Comparison of ENCODE assay signal across 13 cellular contexts in the genomic region with DNA sequence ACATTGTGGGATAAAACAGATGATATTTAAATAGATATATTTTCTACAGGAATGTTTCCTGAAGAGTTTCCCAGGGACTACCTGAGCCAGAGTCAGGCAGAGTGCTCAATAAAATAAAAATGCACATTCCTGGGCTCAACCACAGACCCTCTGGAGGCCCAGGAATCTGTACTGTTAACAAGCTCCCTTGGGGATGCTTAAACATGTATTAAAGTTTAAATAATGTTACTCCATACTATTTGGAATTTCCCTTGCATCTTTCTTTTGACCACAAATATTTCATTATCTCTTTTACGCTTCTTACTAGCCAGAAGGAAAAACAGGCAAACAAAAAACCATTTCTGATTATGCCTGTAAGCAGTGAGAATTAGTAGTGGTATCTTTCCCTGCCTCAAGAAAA. TPM values are rescaled to one million over a fixed set of nuclear protein-coding genes. Genes with fewer than 3 reads are reported as not detected.
DNase-seq lines count a peak whose midpoint lies in the region; ATAC-seq, FAIRE-seq and TF ChIP-seq lines count a peak whose summit lies in the region.
"Had no signal": no experiment of that assay in that cellular context is flagged by ENCODE, and none has a peak within 500 bp of the region (broad histone marks: within the 10 kb centered on the region; RNA-seq: fewer than 3 reads in every experiment).

No MANE protein-coding gene starts in this region.

- no peak for TF ChIP-seq POLR2A in GM12878 (IDR thresholded peaks at IDR 0.05; ENCODE audit: low read depth, low read length)
- TF ChIP-seq POLR2A in right lobe of liver (IDR thresholded peaks at IDR 0.05), result no peak
- TF ChIP-seq POLR2A in ovary (IDR thresholded peaks at IDR 0.05), result no peak

- no peaks in the 10 kb centered on the region for H3K27me3 Mint-ChIP-seq in T-helper 2 cell treated with Interferon-gamma antibody and Interleukin-4, amounts not matched to agents 5 μg/mL and 100 μg/mL, for 36 hours (ENCODE audit: low read depth)
- H3K27me3 Mint-ChIP-seq: activated CD4-positive, alpha-beta T cell treated with anti-CD3 and anti-CD28 coated beads, Interleukin-2, amount 10 ng/mL, durations not matched to agents 7 days and 5 days had no signal

- in situ Hi-C loops in GM12878 (cut with MboI), result no loop called here

- CTCF ChIA-PET in GM12878 (lab: Yijun Ruan, JAX), result interaction anchor here (1.1 to 3.6 kb wide), 11 partner anchors 10 to 168 kb away, joined by 3 to 17 read pairs (median 4); a partner anchor contains a TSS

- DNase-seq in AG10803 (ENCODE audit: low read depth) (peak; percentile 10), GM12878 (ENCODE audit: low read depth, low spot score) (no peak), right lobe of liver (no peak), ovary (no peak)
- DNase-seq in T-helper 2 cell treated with Interferon-gamma antibody and Interleukin-4, amounts not matched to agents 5 μg/mL and 100 μg/mL, for 36 hours (ENCODE audit: low spot score), result no peak
- DNase-seq in effector CD8-positive, alpha-beta T cell (lab: John Stamatoyannopoulos, UW), result no peak
- DNase-seq: activated CD4-positive, alpha-beta T cell treated with anti-CD3 and anti-CD28 coated beads, Interleukin-2, amount 10 ng/mL, durations not matched to agents 7 days and 5 days; H7; NCI-H2029; SW 1271 had no signal

- POLR2A ChIA-PET in GM12878 (lab: Charles Lee), result interaction anchor here (0.5 to 2.1 kb wide), 3 partner anchors 18 to 244 kb away, joined by 3 to 8 read pairs (median 3); no protein-coding TSS in a partner anchor

- intact Hi-C loops in GM12878 (cut with micrococcal nuclease; ENCODE audit: unreplicated experiment), result loop anchor here (1.0 kb wide), 2 partner anchors 41 to 102 kb away; a partner anchor contains a TSS
- intact Hi-C loops in right lobe of liver (cut with DNase I), result no loop called here
- intact Hi-C loops in ovary (cut with DNase I), result no loop called here

- peaks cover 4% of the 10 kb centered on the region for H3K9me3 Mint-ChIP-seq in T-helper 2 cell treated with Interferon-gamma antibody and Interleukin-4, amounts not matched to agents 5 μg/mL and 100 μg/mL, for 36 hours
- H3K9me3 Mint-ChIP-seq: activated CD4-positive, alpha-beta T cell treated with anti-CD3 and anti-CD28 coated beads, Interleukin-2, amount 10 ng/mL, durations not matched to agents 7 days and 5 days had no signal

- no peaks in the 10 kb centered on the region for H3K9me3 ChIP-seq in GM12878 (replicated peaks; ENCODE audit: control insufficient read depth, insufficient read depth, low read length)
- no peaks in the 10 kb centered on the region for H3K9me3 ChIP-seq in right lobe of liver
- H3K9me3 ChIP-seq in ovary, result no peaks in the 10 kb centered on the region
- H3K9me3 ChIP-seq: thoracic aorta had no signal

- TF ChIP-seq RAD21 in GM12878 (IDR thresholded peaks at IDR 0.05; ENCODE audit: insufficient read depth, low read depth, low read length), result no peak

- H3K4me1 Mint-ChIP-seq in T-helper 2 cell treated with Interferon-gamma antibody and Interleukin-4, amounts not matched to agents 5 μg/mL and 100 μg/mL, for 36 hours (ENCODE audit: low read depth), result no peaks in the 10 kb centered on the region
- H3K4me1 Mint-ChIP-seq: activated CD4-positive, alpha-beta T cell treated with anti-CD3 and anti-CD28 coated beads, Interleukin-2, amount 10 ng/mL, durations not matched to agents 7 days and 5 days had no signal

- TF ChIP-seq EP300 in GM12878 (IDR thresholded peaks at IDR 0.05; ENCODE audit: borderline replicate concordance in 1 of 2, control insufficient read depth in 1 of 2, low read depth in 2 of 2, low read length in 2 of 2), result no peak
- TF ChIP-seq EP300 in ovary (IDR thresholded peaks at IDR 0.05), result no peak

- H3K27ac Mint-ChIP-seq in T-helper 2 cell treated with Interferon-gamma antibody and Interleukin-4, amounts not matched to agents 5 μg/mL and 100 μg/mL, for 36 hours, result no peak overlapping the region
- H3K27ac Mint-ChIP-seq: activated CD4-positive, alpha-beta T cell treated with anti-CD3 and anti-CD28 coated beads, Interleukin-2, amount 10 ng/mL, durations not matched to agents 7 days and 5 days had no signal

- H3K36me3 Mint-ChIP-seq in T-helper 2 cell treated with Interferon-gamma antibody and Interleukin-4, amounts not matched to agents 5 μg/mL and 100 μg/mL, for 36 hours (ENCODE audit: low read depth), result no peaks in the 10 kb centered on the region

- no peak for FAIRE-seq in GM12878 (lab: Jason Lieb, UNC)

- SMC1A ChIA-PET in GM12878 (lab: Charles Lee; ENCODE audit: uncharacterized antibody, unreplicated experiment), result interaction anchor here (0.6 to 4.5 kb wide), 14 partner anchors 12 to 265 kb away, joined by 3 to 52 read pairs (median 4); a partner anchor contains a TSS

- H3K27ac ChIP-seq in GM12878 (ENCODE audit: control insufficient read depth, insufficient read depth) (peak overlapping the region; percentile 84), right lobe of liver (no peak overlapping the region), ovary (no peak overlapping the region)
- H3K27ac ChIP-seq: thoracic aorta had no signal

- TF ChIP-seq CTCF in AG10803 (conservative IDR thresholded peaks at IDR 0.05; ENCODE audit: low read length) (no peak), GM12878 (IDR thresholded peaks at IDR 0.05 in 2 of 3, conservative IDR thresholded peaks at IDR 0.05 in 1 of 3; ENCODE audit: control insufficient read depth in 2 of 3, extremely low read depth in 1 of 3, insufficient read depth in 1 of 3, low read depth in 3 of 3, low read length in 3 of 3) (no peak), right lobe of liver (IDR thresholded peaks at IDR 0.05) (no peak), ovary (IDR thresholded peaks at IDR 0.05) (no peak)

- H4K20me1 ChIP-seq in GM12878 (ENCODE audit: control insufficient read depth, insufficient read depth), result no peaks in the 10 kb centered on the region

- ATAC-seq in GM21381 (IDR thresholded peaks at IDR 0.05; ENCODE audit: unreplicated experiment) (peak; percentile 16), HG03066 (IDR thresholded peaks at IDR 0.05; ENCODE audit: low read depth, unreplicated experiment) (peak; percentile 15), GM12878 (peak; percentile 59), right lobe of liver (no peak)

- no TSS peak for BruUV-seq in GM12878 (replicated peaks; lab: Mats Ljungman, UMichigan)

- peaks cover 14% of the 10 kb centered on the region; the same call in 1 of the 2 replicates for H3K4me1 ChIP-seq in GM12878 (ENCODE audit: control insufficient read depth, insufficient read depth, low read length)
- H3K4me1 ChIP-seq in right lobe of liver, result no peaks in the 10 kb centered on the region
- H3K4me1 ChIP-seq in ovary (ENCODE audit: insufficient read depth), result no peaks in the 10 kb centered on the region

- H3K4me3 ChIP-seq in AG10803 (ENCODE audit: low read length) (no peak overlapping the region), GM12878 (peak overlapping the region; percentile 10; the same call in 1 of the 2 replicates), right lobe of liver (no peak overlapping the region), ovary (no peak overlapping the region)
- H3K4me3 ChIP-seq: thoracic aorta had no signal

- 0% methylated on average over 1 of the region's 1 CpG for WGBS in GM12878 (ENCODE audit: insufficient coverage, insufficient replicate concordance, low lambda C conversion rate, missing lambda C conversion rate)
- WGBS in right lobe of liver (ENCODE audit: insufficient coverage, low coverage, low lambda C conversion rate, missing lambda C conversion rate), result 75% methylated on average over 1 of the region's 1 CpG
- whole genome bisulfite sequencing in ovary, 3 donors, result 21 to 42% (median 28%) methylated on average over 1 of the region's 1 CpG

- RAD21 ChIA-PET in GM12878 (lab: Charles Lee; ENCODE audit: unreplicated experiment), result interaction anchor here (0.6 to 2.9 kb wide), 14 partner anchors 13 to 254 kb away, joined by 3 to 30 read pairs (median 4); a partner anchor contains a TSS

- H3K36me3 ChIP-seq in GM12878 (ENCODE audit: control insufficient read depth in 2 of 2, insufficient read depth in 2 of 2, low read length in 1 of 2) (peaks cover 0 to 2% of the 10 kb centered on the region in 2 experiments; a peak in 1 of 4 replicates), right lobe of liver (no peaks in the 10 kb centered on the region), ovary (no peaks in the 10 kb centered on the region)
- H3K36me3 ChIP-seq: thoracic aorta had no signal

- H3K79me2 ChIP-seq in GM12878 (ENCODE audit: control insufficient read depth, insufficient read depth, low read length), result no peaks in the 10 kb centered on the region

- no peak overlapping the region for H3K4me3 Mint-ChIP-seq in T-helper 2 cell treated with Interferon-gamma antibody and Interleukin-4, amounts not matched to agents 5 μg/mL and 100 μg/mL, for 36 hours
- H3K4me3 Mint-ChIP-seq: activated CD4-positive, alpha-beta T cell treated with anti-CD3 and anti-CD28 coated beads, Interleukin-2, amount 10 ng/mL, durations not matched to agents 7 days and 5 days had no signal

- H3K27me3 ChIP-seq in GM12878 (replicated peaks in 1 of 2; ENCODE audit: control insufficient read depth in 2 of 2, insufficient read depth in 2 of 2, low read length in 1 of 2), result no peaks in the 10 kb centered on the region
- no peaks in the 10 kb centered on the region for H3K27me3 ChIP-seq in right lobe of liver
- H3K27me3 ChIP-seq in ovary, result no peaks in the 10 kb centered on the region

- peak overlapping the region; percentile 91 for H3K4me2 ChIP-seq in GM12878 (ENCODE audit: control insufficient read depth, insufficient read depth)

- peak overlapping the region; percentile 59; the same call in 1 of the 2 replicates for H3K9ac ChIP-seq in GM12878 (ENCODE audit: control insufficient read depth, insufficient read depth, low read length)

- H2AFZ ChIP-seq in GM12878 (ENCODE audit: control insufficient read depth, low read depth, low read length), result peak overlapping the region; percentile 74

RNA-seq across cellular contexts. Expression of a gene that starts 42.3 kb away (rescaled TPM):
- total RNA-seq in GM12878 (2013; cell fraction: nucleolus; rRNA removed), result 21.8 and 23.1 TPM in 2 replicates
- total RNA-seq in GM12878 (2014; rRNA removed), result 3.7 and 4.3 TPM in 2 replicates
- 3.7 and 4.0 TPM in 2 replicates for total RNA-seq in GM12878 (2014; rRNA removed; fragmentation: Illumina TruSeq; extraction: Trizol)
- 3.6 and 3.8 TPM in 2 replicates for total RNA-seq in GM12878 (2021)
- 1.2 TPM for polyA plus RNA-seq in GM12878 (2011; ENCODE audit: low read depth)
- polyA plus RNA-seq in GM12878 (2011; rRNA removed), result 6.6 and 7.9 TPM in 2 replicates
- 4.0 and 5.0 TPM in 2 replicates for polyA plus RNA-seq in GM12878 (2011; cell fraction: cytosol; rRNA removed)
- polyA plus RNA-seq in GM12878 (2011; cell fraction: nucleus; rRNA removed), result 6.9 and 7.0 TPM in 2 replicates
- polyA plus RNA-seq in GM12878 (2012), result 1.3 and 1.6 TPM in 2 replicates
- 4.7 and 6.2 TPM in 2 replicates for polyA plus RNA-seq in GM12878 (2014; fragmentation: Illumina TruSeq; extraction: Trizol)
- polyA plus RNA-seq in GM12878 (2014; fragmentation: Nextera tagmentation; extraction: Ambion mirVana), result 1 to 10 TPM; 1.6 to 1.7 TPM
- 2.8 and 3.4 TPM in 2 replicates for polyA plus RNA-seq in GM12878 (2014; rRNA removed)
- polyA plus RNA-seq in GM12878 (2016; fragmentation: Nextera tagmentation; extraction: Ambion mirVana), result 1 to 10 TPM; 1.9 to 2.3 TPM
- polyA minus RNA-seq in GM12878 (2011; rRNA and poly(A)+ RNA removed), result 5.9 and 6.0 TPM in 2 replicates
- 2.1 and 2.3 TPM in 2 replicates for polyA minus RNA-seq in GM12878 (2011; cell fraction: cytosol; rRNA and poly(A)+ RNA removed)
- polyA minus RNA-seq in GM12878 (2011; cell fraction: nucleus; rRNA and poly(A)+ RNA removed), result 5.3 and 8.7 TPM in 2 replicates
- total RNA-seq in right lobe of liver, result under 1 TPM in 4 of 6 experiments, not detected in 2; 0.02 to 0.16 (median 0.07) TPM
- total RNA-seq in ovary, result 1 to 10 TPM; 1.3 to 1.8 (median 1.7) TPM
- polyA plus RNA-seq in ovary, result 1 to 10 TPM; 1.3 to 2.5 TPM

Comparison
In these comparisons a context has a peak if more than half of its experiments do, and no peak if none do; other contexts are left out.
1. ATAC-seq: peak in GM21381 (single experiment), HG03066 (single experiment) and GM12878 (single experiment); none in right lobe of liver (0 of 4).